ENCODE assay signal across 20 cellular contexts in genomic region chr11:56916609-56917008, GRCh38.
"Had no signal": no experiment of that assay in that cellular context is flagged by ENCODE, and none has a peak within 500 bp of the region (broad histone marks: within the 10 kb centered on the region; RNA-seq: fewer than 3 reads in every experiment).

No MANE protein-coding gene starts in this region.

- H3K9me3 Mint-ChIP-seq: type B pancreatic cell had no signal

- DNase-seq: colonic mucosa; dermis blood vessel endothelial cell; esophagus squamous epithelium; foreskin fibroblast; immature natural killer cell; left cardiac atrium; mesenchymal stem cell; midbrain; psoas muscle; retina; stimulated activated CD4-positive, alpha-beta T cell treated with anti-CD3 and anti-CD28 coated beads, Interleukin-2, amount 100 ng/mL, for 24 hours; stimulated activated CD4-positive, alpha-beta T cell treated with anti-CD3 and anti-CD28 coated beads, Interleukin-4, amount 100 ng/mL, for 4 hours; stimulated activated naive CD4-positive, alpha-beta T cell; stomach; substantia nigra; uterus had no signal

- H3K9me3 ChIP-seq: colonic mucosa, esophagus squamous epithelium, uterus had no signal

- H3K4me1 ChIP-seq: colonic mucosa, esophagus squamous epithelium, psoas muscle, stomach, uterus had no signal

- H3K36me3 ChIP-seq: colonic mucosa, esophagus squamous epithelium, stomach, uterus had no signal

- H3K27ac ChIP-seq: colonic mucosa, esophagus squamous epithelium, psoas muscle, stomach, uterus had no signal

- H3K27ac Mint-ChIP-seq: immature natural killer cell; natural killer cell treated with Interleukin-12 subunit alpha and Interleukin-12 subunit beta and Interleukin-15 and Interleukin-18, amount 100 ng/mL, for 72 hours; type B pancreatic cell had no signal

- H3K4me3 ChIP-seq: colonic mucosa, esophagus squamous epithelium, lung, psoas muscle, stomach, uterus had no signal

- H3K4me3 Mint-ChIP-seq: immature natural killer cell; natural killer cell treated with Interleukin-12 subunit alpha and Interleukin-12 subunit beta and Interleukin-15 and Interleukin-18, amount 100 ng/mL, for 72 hours; type B pancreatic cell had no signal

- H3K27me3 Mint-ChIP-seq: natural killer cell treated with Interleukin-12 subunit alpha and Interleukin-12 subunit beta and Interleukin-15 and Interleukin-18, amount 100 ng/mL, for 72 hours; type B pancreatic cell had no signal

- FAIRE-seq: keratinocyte had no signal

- H3K36me3 Mint-ChIP-seq: immature natural killer cell; natural killer cell treated with Interleukin-12 subunit alpha and Interleukin-12 subunit beta and Interleukin-15 and Interleukin-18, amount 100 ng/mL, for 72 hours; type B pancreatic cell had no signal

- H3K4me1 Mint-ChIP-seq: immature natural killer cell had no signal
